30 cellular contexts compared by ENCODE assay signal in genomic region chr6:65155083-65155482, GRCh38.
"Had no signal": no experiment of that assay in that cellular context is flagged by ENCODE, and none has a peak within 500 bp of the region (broad histone marks: within the 10 kb centered on the region; RNA-seq: fewer than 3 reads in every experiment).

No MANE protein-coding gene starts in this region.

- H3K27ac Mint-ChIP-seq: activated CD4-positive, alpha-beta memory T cell treated with anti-CD3 and anti-CD28 coated beads for 36 hours; activated CD4-positive, alpha-beta T cell treated with anti-CD3 and anti-CD28 coated beads for 36 hours; activated CD4-positive, alpha-beta T cell treated with anti-CD3 and anti-CD28 coated beads, Interleukin-2, amount 10 ng/mL, durations not matched to agents 24 days and 14 days; activated CD8-positive, alpha-beta memory T cell treated with anti-CD3 and anti-CD28 coated beads, Interleukin-2, amount 10 ng/mL, durations not matched to agents 7 days and 5 days; activated CD8-positive, alpha-beta T cell treated with anti-CD3 and anti-CD28 coated beads, Interleukin-2, amount 10 ng/mL, durations not matched to agents 7 days and 5 days; activated naive CD4-positive, alpha-beta T cell treated with anti-CD3 and anti-CD28 coated beads for 36 hours; activated naive CD4-positive, alpha-beta T cell treated with anti-CD3 and anti-CD28 coated beads, Interleukin-2, amount 50 U/mL, for 24 hours; activated naive CD8-positive, alpha-beta T cell treated with anti-CD3 and anti-CD28 coated beads for 36 hours; activated naive CD8-positive, alpha-beta T cell treated with anti-CD3 and anti-CD28 coated beads, Interleukin-2, amount 50 U/mL, for 24 hours; activated T-helper 1 cell treated with anti-CD3 and anti-CD28 coated beads, Interleukin-12 subunit alpha, Interleukin-12 subunit beta, Interleukin-2, Interleukin-4 antibody, amounts not matched to agents 30 ng/mL and 10 ng/mL and 1 ng/mL, durations not matched to agents 14 hours and 24 hours and 36 hours; activated T-helper 2 cell treated with anti-CD3 and anti-CD28 coated beads, Interferon-gamma antibody, Interleukin-2, Interleukin-4, amounts not matched to agents 10 μg/mL and 5 μg/mL and 100 μg/mL, durations not matched to agents 14 hours and 24 hours and 36 hours had no signal

- H3K4me3 ChIP-seq: adrenal gland, body of pancreas, esophagus squamous epithelium, gastroesophageal sphincter had no signal

- H3K27me3 Mint-ChIP-seq: activated CD4-positive, alpha-beta memory T cell treated with anti-CD3 and anti-CD28 coated beads for 36 hours; activated CD4-positive, alpha-beta T cell treated with anti-CD3 and anti-CD28 coated beads for 36 hours; activated CD4-positive, alpha-beta T cell treated with anti-CD3 and anti-CD28 coated beads, Interleukin-2, amount 10 ng/mL, durations not matched to agents 24 days and 14 days; activated CD8-positive, alpha-beta memory T cell treated with anti-CD3 and anti-CD28 coated beads, Interleukin-2, amount 10 ng/mL, durations not matched to agents 7 days and 5 days; activated naive CD4-positive, alpha-beta T cell treated with anti-CD3 and anti-CD28 coated beads, Interleukin-2, amount 50 U/mL, for 24 hours; activated naive CD8-positive, alpha-beta T cell treated with anti-CD3 and anti-CD28 coated beads for 36 hours; activated naive CD8-positive, alpha-beta T cell treated with anti-CD3 and anti-CD28 coated beads, Interleukin-2, amount 50 U/mL, for 24 hours had no signal

- H3K4me1 Mint-ChIP-seq: activated CD4-positive, alpha-beta T cell treated with anti-CD3 and anti-CD28 coated beads for 36 hours; activated CD4-positive, alpha-beta T cell treated with anti-CD3 and anti-CD28 coated beads, Interleukin-2, amount 10 ng/mL, durations not matched to agents 24 days and 14 days; activated CD8-positive, alpha-beta memory T cell treated with anti-CD3 and anti-CD28 coated beads, Interleukin-2, amount 10 ng/mL, durations not matched to agents 7 days and 5 days; activated naive CD4-positive, alpha-beta T cell treated with anti-CD3 and anti-CD28 coated beads, Interleukin-2, amount 50 U/mL, for 24 hours; activated naive CD8-positive, alpha-beta T cell treated with anti-CD3 and anti-CD28 coated beads for 36 hours; activated naive CD8-positive, alpha-beta T cell treated with anti-CD3 and anti-CD28 coated beads, Interleukin-2, amount 50 U/mL, for 24 hours had no signal

- H3K4me3 Mint-ChIP-seq: activated CD4-positive, alpha-beta memory T cell treated with anti-CD3 and anti-CD28 coated beads for 36 hours; activated CD4-positive, alpha-beta T cell treated with anti-CD3 and anti-CD28 coated beads for 36 hours; activated CD4-positive, alpha-beta T cell treated with anti-CD3 and anti-CD28 coated beads, Interleukin-2, amount 10 ng/mL, durations not matched to agents 24 days and 14 days; activated CD8-positive, alpha-beta memory T cell treated with anti-CD3 and anti-CD28 coated beads, Interleukin-2, amount 10 ng/mL, durations not matched to agents 7 days and 5 days; activated CD8-positive, alpha-beta T cell treated with anti-CD3 and anti-CD28 coated beads, Interleukin-2, amount 10 ng/mL, durations not matched to agents 7 days and 5 days; activated naive CD4-positive, alpha-beta T cell treated with anti-CD3 and anti-CD28 coated beads for 36 hours; activated naive CD4-positive, alpha-beta T cell treated with anti-CD3 and anti-CD28 coated beads, Interleukin-2, amount 50 U/mL, for 24 hours; activated naive CD8-positive, alpha-beta T cell treated with anti-CD3 and anti-CD28 coated beads for 36 hours; activated naive CD8-positive, alpha-beta T cell treated with anti-CD3 and anti-CD28 coated beads, Interleukin-2, amount 50 U/mL, for 24 hours; activated T-helper 1 cell treated with anti-CD3 and anti-CD28 coated beads, Interleukin-12 subunit alpha, Interleukin-12 subunit beta, Interleukin-2, Interleukin-4 antibody, amounts not matched to agents 30 ng/mL and 10 ng/mL and 1 ng/mL, durations not matched to agents 14 hours and 24 hours and 36 hours had no signal

- H3K36me3 ChIP-seq: adrenal gland, esophagus squamous epithelium, gastroesophageal sphincter had no signal

- ATAC-seq: activated CD4-positive, alpha-beta T cell treated with anti-CD3 and anti-CD28 coated beads for 36 hours; activated CD8-positive, alpha-beta memory T cell treated with anti-CD3 and anti-CD28 coated beads, Interleukin-2, amount 10 ng/mL, durations not matched to agents 7 days and 5 days; activated CD8-positive, alpha-beta T cell treated with anti-CD3 and anti-CD28 coated beads, Interleukin-2, amount 10 ng/mL, durations not matched to agents 7 days and 5 days; activated naive CD8-positive, alpha-beta T cell treated with anti-CD3 and anti-CD28 coated beads, Interleukin-2, amount 50 U/mL, for 24 hours; body of pancreas; gastroesophageal sphincter had no signal

- H3K27me3 ChIP-seq: adrenal gland, body of pancreas, esophagus squamous epithelium, gastroesophageal sphincter had no signal

- H3K36me3 Mint-ChIP-seq: activated CD4-positive, alpha-beta memory T cell treated with anti-CD3 and anti-CD28 coated beads for 36 hours; activated CD8-positive, alpha-beta memory T cell treated with anti-CD3 and anti-CD28 coated beads, Interleukin-2, amount 10 ng/mL, durations not matched to agents 7 days and 5 days; activated naive CD4-positive, alpha-beta T cell treated with anti-CD3 and anti-CD28 coated beads, Interleukin-2, amount 50 U/mL, for 24 hours; activated naive CD8-positive, alpha-beta T cell treated with anti-CD3 and anti-CD28 coated beads for 36 hours had no signal

- H3K4me1 ChIP-seq: adrenal gland, body of pancreas, esophagus squamous epithelium, gastroesophageal sphincter had no signal

- H3K9me3 ChIP-seq: adrenal gland, body of pancreas, esophagus squamous epithelium, gastroesophageal sphincter had no signal

- H3K27ac ChIP-seq: adrenal gland, body of pancreas, epithelial cell of prostate, esophagus squamous epithelium, gastroesophageal sphincter had no signal

- DNase-seq: activated CD4-positive, alpha-beta memory T cell treated with anti-CD3 and anti-CD28 coated beads for 36 hours; activated CD4-positive, alpha-beta T cell treated with anti-CD3 and anti-CD28 coated beads for 36 hours; activated CD4-positive, alpha-beta T cell treated with anti-CD3 and anti-CD28 coated beads, Interleukin-2, amount 10 ng/mL, durations not matched to agents 24 days and 14 days; activated CD4-positive, CD25-positive, alpha-beta regulatory T cell; activated CD4-positive, CD25-positive, alpha-beta regulatory T cell treated with anti-CD3 and anti-CD28 coated beads, Interleukin-2, amount 50 U/mL, for 72 hours; activated CD8-positive, alpha-beta memory T cell treated with anti-CD3 and anti-CD28 coated beads, Interleukin-2, amount 10 ng/mL, durations not matched to agents 7 days and 5 days; activated CD8-positive, alpha-beta memory T cell treated with anti-CD3 and anti-CD28 coated beads, Interleukin-2, amount 50 U/mL, for 4 hours; activated CD8-positive, alpha-beta T cell treated with anti-CD3 and anti-CD28 coated beads, Interleukin-2, amount 10 ng/mL, durations not matched to agents 7 days and 5 days; activated effector memory CD4-positive, alpha-beta T cell treated with anti-CD3 and anti-CD28 coated beads, Interleukin-2, amount 50 U/mL, for 16 hours; activated naive CD4-positive, alpha-beta T cell treated with anti-CD3 and anti-CD28 coated beads for 36 hours; activated naive CD8-positive, alpha-beta T cell treated with anti-CD3 and anti-CD28 coated beads for 36 hours; activated naive CD8-positive, alpha-beta T cell treated with anti-CD3 and anti-CD28 coated beads, Interleukin-2, amount 50 U/mL, for 24 hours; activated T-cell treated with anti-CD3 and anti-CD28 coated beads, Interleukin-2, amount 50 U/mL, for 1 hour; activated T-cell treated with anti-CD3 and anti-CD28 coated beads, Interleukin-2, amount 50 U/mL, for 48 hours; adrenal gland; amygdala; aorta; body of pancreas; caudate nucleus; cortex of kidney; dermis blood vessel endothelial cell; effector CD4-positive, alpha-beta T cell; esophagus squamous epithelium; foreskin melanocyte; T-helper 2 cell had no signal
